9 cellular contexts compared by ENCODE assay signal in the genomic region with DNA sequence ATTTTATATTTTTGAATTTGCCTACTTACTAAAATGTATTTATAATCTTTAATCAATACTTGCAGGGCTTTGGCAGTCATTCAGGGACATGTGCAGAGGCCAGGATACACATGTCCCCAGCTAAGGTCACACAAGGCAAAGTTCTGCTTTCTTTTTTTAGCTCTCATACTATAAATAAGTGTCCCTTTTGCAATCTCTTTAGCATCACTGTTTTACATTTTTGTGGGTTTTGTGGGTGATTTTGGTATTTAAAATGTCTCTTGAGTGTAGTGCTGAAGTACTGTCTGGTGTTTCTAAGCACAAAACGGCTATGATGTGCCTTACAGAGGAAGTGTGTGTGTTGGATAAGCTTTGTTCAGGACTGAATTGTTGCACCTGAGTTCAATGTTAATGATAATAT.
DNase-seq lines count a peak whose midpoint lies in the region; ATAC-seq and TF ChIP-seq lines count a peak whose summit lies in the region.
"Had no signal": no experiment of that assay in that cellular context is flagged by ENCODE, and none has a peak within 500 bp of the region (broad histone marks: within the 10 kb centered on the region; RNA-seq: fewer than 3 reads in every experiment).

No MANE protein-coding gene starts in this region.

- no peak overlapping the region for H3K4me3 ChIP-seq in retinal pigment epithelial cell (ENCODE audit: low read length)
- H3K4me3 ChIP-seq in BE2C (ENCODE audit: low read depth, low read length) = no peak overlapping the region
- no peak overlapping the region for H3K4me3 ChIP-seq in testis

- DNase-seq in Right ventricle myocardium inferior (ENCODE audit: missing footprints) = no peak
- no peak for DNase-seq in cardiac septum (ENCODE audit: low spot score)
- peak; percentile 82 for DNase-seq in retinal pigment epithelial cell (ENCODE audit: low read depth)
- no peak for DNase-seq in occipital lobe (lab: John Stamatoyannopoulos, UW)
- DNase-seq in BE2C = no peak
- DNase-seq in testis = no peak
- DNase-seq: CD4-positive, CD25-positive, alpha-beta regulatory T cell had no signal

- 23 to 44% methylated on average over 1 of the region's 1 CpG for WGBS in testis, 2 donors

- H3K9me3 ChIP-seq in BE2C (no peaks in the 10 kb centered on the region), testis (no peaks in the 10 kb centered on the region)

- H3K27ac ChIP-seq in VCaP (peak overlapping the region; percentile 93; the same call in 1 of the 2 replicates), testis (no peak overlapping the region)

- peak; percentile 83 for ATAC-seq in Right ventricle myocardium inferior
- ATAC-seq in HG03378 (IDR thresholded peaks at IDR 0.05; ENCODE audit: unreplicated experiment) = peak; percentile 93

- H3K27me3 ChIP-seq in BE2C (no peaks in the 10 kb centered on the region), testis (no peaks in the 10 kb centered on the region)

- TF ChIP-seq CTCF in VCaP (conservative IDR thresholded peaks at IDR 0.05) (no peak), retinal pigment epithelial cell (conservative IDR thresholded peaks at IDR 0.05; ENCODE audit: low read depth, low read length) (no peak), BE2C (IDR thresholded peaks at IDR 0.05; ENCODE audit: low read depth, low read length) (no peak), testis (IDR thresholded peaks at IDR 0.05) (no peak)

- no peak for TF ChIP-seq POLR2A in testis (IDR thresholded peaks at IDR 0.05)

- H3K4me1 ChIP-seq in BE2C (peaks cover 3% of the 10 kb centered on the region; the same call in 1 of the 2 replicates), testis (peaks cover 13% of the 10 kb centered on the region)

- no peaks in the 10 kb centered on the region for H3K36me3 ChIP-seq in BE2C
- H3K36me3 ChIP-seq in testis (ENCODE audit: low read depth, missing control alignments) = no peaks in the 10 kb centered on the region

- intact Hi-C loops in Right ventricle myocardium inferior (cut with DNase I) (no loop called here), cardiac septum (cut with DNase I) (no loop called here), testis (cut with DNase I; ENCODE audit: low total_unique reads) (no loop called here)
